Comparison of ENCODE assay signal across 1 cellular context in genomic region chr17:75764711-75765421, GRCh38.
TF ChIP-seq lines count a peak whose summit lies in the region.

Gene GALK1 (minus strand): TSS chr17:75765192. CDS start chr17:75765136, 56 bp downstream.

TF ChIP-seq in K562, 482 proteins besides CTCF, POLR2A, EP300 and RAD21 (continued from another document and continues in another):
- no peak for TF ChIP-seq THRA (IDR thresholded peaks at IDR 0.05)
- peak; percentile 82; the same call in 1 of the 2 replicates for TF ChIP-seq NKRF (IDR thresholded peaks at IDR 0.05; ENCODE audit: borderline replicate concordance)
- TF ChIP-seq CREB5 (CRISPR knock-in tag; IDR thresholded peaks at IDR 0.05), result no peak
- TF ChIP-seq POLR2B (IDR thresholded peaks at IDR 0.05; ENCODE audit: low read depth, partially characterized antibody), result peak; percentile 32
- peak; percentile 25; the same call in 1 of the 2 replicates for TF ChIP-seq NCOA6 (IDR thresholded peaks at IDR 0.05)
- no peak for TF ChIP-seq NFIX (CRISPR knock-in tag; IDR thresholded peaks at IDR 0.05; ENCODE audit: low read depth)
- no peak for TF ChIP-seq FOXK1 (CRISPR knock-in tag; IDR thresholded peaks at IDR 0.05; ENCODE audit: borderline replicate concordance)
- TF ChIP-seq ZKSCAN1 (IDR thresholded peaks at IDR 0.05; ENCODE audit: low read depth, low read length), result peak; percentile 54; the same call in 1 of the 2 replicates
- no peak for TF ChIP-seq ZFP30 (CRISPR knock-in tag; IDR thresholded peaks at IDR 0.05; ENCODE audit: borderline replicate concordance)
- TF ChIP-seq HINFP (tag; conservative IDR thresholded peaks at IDR 0.05; ENCODE audit: low read depth), result no peak
- no peak for TF ChIP-seq ETV1 (tag; conservative IDR thresholded peaks at IDR 0.05; ENCODE audit: low read depth)
- TF ChIP-seq MEIS2 (IDR thresholded peaks at IDR 0.05; ENCODE audit: partially characterized antibody), result no peak
- no peak for TF ChIP-seq ARID1B (IDR thresholded peaks at IDR 0.05)
- TF ChIP-seq ZKSCAN3 (CRISPR knock-in tag; IDR thresholded peaks at IDR 0.05), result no peak
- TF ChIP-seq DNMT1 (IDR thresholded peaks at IDR 0.05), result no peak
- no peak for TF ChIP-seq ZNF280B (CRISPR knock-in tag; IDR thresholded peaks at IDR 0.05)
- 0 out of 2 replicates have a peak, but pooled peaks have one; percentile 16 for TF ChIP-seq HCFC1 (IDR thresholded peaks at IDR 0.05; ENCODE audit: low read depth, low read length)
- peak in 1 of 2 experiments; percentile 77; a peak in 2 of 4 replicates for TF ChIP-seq MNT (conservative IDR thresholded peaks at IDR 0.05)
- peak; percentile 75 for TF ChIP-seq POLR2G (IDR thresholded peaks at IDR 0.05; ENCODE audit: low read depth, low read length)
- TF ChIP-seq HDAC6 (IDR thresholded peaks at IDR 0.05; ENCODE audit: low read depth, low read length), result no peak
- no peak for TF ChIP-seq ZC3H11A (IDR thresholded peaks at IDR 0.05; ENCODE audit: low read depth, low read length)
- TF ChIP-seq ESRRB (CRISPR knock-in tag; IDR thresholded peaks at IDR 0.05; ENCODE audit: borderline replicate concordance), result no peak
- TF ChIP-seq PYGO2 (tag; IDR thresholded peaks at IDR 0.05), result no peak
- TF ChIP-seq ZNF395 (CRISPR knock-in tag; IDR thresholded peaks at IDR 0.05), result 0 out of 2 replicates have a peak, but pooled peaks have one; percentile 14
- peak; percentile 71 for TF ChIP-seq CCNT2 (IDR thresholded peaks at IDR 0.05; ENCODE audit: borderline replicate concordance, extremely low read depth, insufficient read length, low read depth, low read length)
- no peak for TF ChIP-seq ZBTB5 (IDR thresholded peaks at IDR 0.05)
- peak in 1 of 2 experiments; percentile 64; a peak in 1 of 4 replicates for TF ChIP-seq SRF (CRISPR knock-in tag; IDR thresholded peaks at IDR 0.05)
- no peak for TF ChIP-seq PRPF4 (IDR thresholded peaks at IDR 0.05; ENCODE audit: insufficient read depth, low read depth, low read length, poor library complexity, severe bottlenecking)
- no peak for TF ChIP-seq NFATC3 (IDR thresholded peaks at IDR 0.05)
- TF ChIP-seq SNIP1 (IDR thresholded peaks at IDR 0.05; ENCODE audit: low read depth), result no peak
- TF ChIP-seq ZBTB43 (CRISPR knock-in tag; IDR thresholded peaks at IDR 0.05), result peak; percentile 37; the same call in 1 of the 2 replicates
- TF ChIP-seq E2F1 (CRISPR knock-in tag; IDR thresholded peaks at IDR 0.05), result peak; percentile 58; the same call in 1 of the 2 replicates
- peak; percentile 60; the same call in 1 of the 2 replicates for TF ChIP-seq ZNF766 (CRISPR knock-in tag; conservative IDR thresholded peaks at IDR 0.05)
- peak; percentile 60; the same call in 1 of the 2 replicates for TF ChIP-seq CREB3L1 (IDR thresholded peaks at IDR 0.05; ENCODE audit: borderline replicate concordance, low read depth)
- TF ChIP-seq HMGN3 (IDR thresholded peaks at IDR 0.05; ENCODE audit: borderline replicate concordance, extremely low read depth, insufficient read length, low read depth, low read length), result no peak
- TF ChIP-seq CTCFL (IDR thresholded peaks at IDR 0.05; ENCODE audit: borderline replicate concordance, insufficient read depth, low read depth, low read length, poor library complexity, severe bottlenecking), result no peak
- no peak for TF ChIP-seq JUN (IDR thresholded peaks at IDR 0.05; ENCODE audit: borderline replicate concordance, low read depth, low read length)
- no peak for TF ChIP-seq JUN (CRISPR knock-in tag; IDR thresholded peaks at IDR 0.05; ENCODE audit: borderline replicate concordance)
